Comparison of ENCODE assay signal across 14 cellular contexts in the genomic region with DNA sequence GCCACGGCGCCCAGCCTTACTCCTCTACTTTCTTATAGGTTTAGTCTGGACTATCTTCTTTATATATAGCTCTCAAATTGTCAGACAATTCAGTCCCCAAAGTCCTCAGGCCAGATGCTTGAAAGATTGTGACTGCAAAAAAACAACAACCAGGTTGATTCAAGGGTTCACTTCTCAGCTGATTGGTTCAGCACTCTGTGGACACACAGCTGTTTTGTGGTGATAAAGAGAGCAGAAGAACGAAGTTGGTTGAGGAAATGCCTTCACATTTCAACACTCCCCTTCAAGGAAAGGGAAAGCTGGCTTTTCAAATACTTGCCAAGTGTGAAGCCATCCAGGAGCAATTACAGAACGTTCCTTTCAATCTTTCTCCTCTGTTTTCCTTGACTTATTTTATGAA.
A peak's percentile ranks its signal among the peaks of the same experiment; 100 is the strongest.
DNase-seq lines count a peak whose midpoint lies in the region; ATAC-seq and TF ChIP-seq lines count a peak whose summit lies in the region.
"Had no signal": no experiment of that assay in that cellular context is flagged by ENCODE, and none has a peak within 500 bp of the region (broad histone marks: within the 10 kb centered on the region; RNA-seq: fewer than 3 reads in every experiment).

No MANE protein-coding gene starts in this region.

- peak overlapping the region; percentile 2 for H3K4me2 ChIP-seq in trophoblast cell (ENCODE audit: low read length)

- BruUV-seq in Panc1 (replicated peaks; lab: Mats Ljungman, UMichigan), result no TSS peak

- no peak overlapping the region for H3K4ac ChIP-seq in trophoblast cell (ENCODE audit: low read depth, low read length)

- H3K23ac ChIP-seq in trophoblast cell (ENCODE audit: low read length), result no peak overlapping the region

- DNase-seq in GM03348 (ENCODE audit: low spot score) (peak; percentile 72), Panc1 (ENCODE audit: low read depth, low spot score) (no peak), fibroblast of pulmonary artery (ENCODE audit: low read depth) (peak; percentile 83), trophoblast cell (peak; percentile 29 to 66), A172 (ENCODE audit: low spot score) (no peak), DMS79 (lab: John Stamatoyannopoulos, UW) (no peak), COLO668 (lab: John Stamatoyannopoulos, UW; ENCODE audit: unreplicated experiment) (no peak)
- DNase-seq in natural killer cell treated with Interleukin-12 subunit alpha and Interleukin-12 subunit beta and Interleukin-15 and Interleukin-18, amount 100 ng/mL, for 72 hours (ENCODE audit: low spot score), result no peak
- DNase-seq: activated T-cell treated with anti-CD3 and anti-CD28 coated beads, Interleukin-2, amount 50 U/mL, for 24 hours; CD4-positive, alpha-beta memory T cell; GOT3; NCI-H2081 treated with DMSO at 0.1 percent for 48 hours; testis had no signal

- no peak for TF ChIP-seq CTCF in Panc1 (IDR thresholded peaks at IDR 0.05)
- no peak for TF ChIP-seq CTCF in fibroblast of pulmonary artery (IDR thresholded peaks at IDR 0.05; ENCODE audit: low read length, missing control alignments)

- H3K27ac ChIP-seq in Panc1 (ENCODE audit: low read length) (0 out of 2 replicates have a peak overlapping the region, but pooled peaks have one; percentile 39), trophoblast cell (ENCODE audit: low read depth, low read length) (no peak overlapping the region)
- H3K27ac ChIP-seq: RWPE1, testis had no signal

- no peak overlapping the region for H4K91ac ChIP-seq in trophoblast cell (ENCODE audit: low read depth, low read length)

- no peak overlapping the region for H2AFZ ChIP-seq in trophoblast cell (ENCODE audit: insufficient read depth, low read length, poor library complexity)

- H3K9me3 Mint-ChIP-seq in natural killer cell treated with Interleukin-12 subunit alpha and Interleukin-12 subunit beta and Interleukin-15 and Interleukin-18, amount 100 ng/mL, for 72 hours, result no peaks in the 10 kb centered on the region
- H3K9me3 Mint-ChIP-seq: activated T-cell treated with anti-CD3 and anti-CD28 coated beads, Interleukin-2, amount 50 U/mL, for 24 hours; CD4-positive, alpha-beta memory T cell had no signal

- no peaks in the 10 kb centered on the region for H3K9me3 ChIP-seq in Panc1 (ENCODE audit: control insufficient read depth, insufficient read depth, low read depth, low read length)
- no peaks in the 10 kb centered on the region for H3K9me3 ChIP-seq in trophoblast cell (ENCODE audit: insufficient read depth, low read depth, low read length)
- H3K9me3 ChIP-seq: testis had no signal

- no peak for ATAC-seq in Panc1
- ATAC-seq in natural killer cell treated with Interleukin-12 subunit alpha and Interleukin-12 subunit beta and Interleukin-15 and Interleukin-18, amount 100 ng/mL, for 72 hours, result no peak

- H3K4me1 Mint-ChIP-seq in natural killer cell treated with Interleukin-12 subunit alpha and Interleukin-12 subunit beta and Interleukin-15 and Interleukin-18, amount 100 ng/mL, for 72 hours (ENCODE audit: low read depth in 2 of 2), result no peaks in the 10 kb centered on the region
- H3K4me1 Mint-ChIP-seq: CD4-positive, alpha-beta memory T cell had no signal

- H4K12ac ChIP-seq in trophoblast cell (ENCODE audit: low read depth, low read length), result no peak overlapping the region

- H3K18ac ChIP-seq in trophoblast cell (ENCODE audit: low read length), result no peak overlapping the region

- H2BK120ac ChIP-seq in trophoblast cell (ENCODE audit: insufficient read depth, low read length, poor library complexity), result peak overlapping the region; percentile 33

- no peak overlapping the region for H2BK5ac ChIP-seq in trophoblast cell (ENCODE audit: low read depth, low read length, poor library complexity)

- H4K8ac ChIP-seq in trophoblast cell (ENCODE audit: low read depth, low read length), result no peak overlapping the region

- no CpG with 5 or more reads among the region's 4 CpGs for WGBS in trophoblast cell (ENCODE audit: extremely low coverage, insufficient coverage, insufficient read length)

- no peak overlapping the region for H3K27ac Mint-ChIP-seq in natural killer cell treated with Interleukin-12 subunit alpha and Interleukin-12 subunit beta and Interleukin-15 and Interleukin-18, amount 100 ng/mL, for 72 hours
- H3K27ac Mint-ChIP-seq: activated T-cell treated with anti-CD3 and anti-CD28 coated beads, Interleukin-2, amount 50 U/mL, for 24 hours; CD4-positive, alpha-beta memory T cell had no signal

- CTCF ChIA-PET in Panc1 (lab: Charles Lee), result no interaction called here

- H3K79me2 ChIP-seq in trophoblast cell (ENCODE audit: control insufficient read depth, insufficient read depth, low read length, poor library complexity), result no peaks in the 10 kb centered on the region

- peaks cover 13 to 21% of the 10 kb centered on the region in 2 donors for H3K27me3 Mint-ChIP-seq in natural killer cell treated with Interleukin-12 subunit alpha and Interleukin-12 subunit beta and Interleukin-15 and Interleukin-18, amount 100 ng/mL, for 72 hours

- H3K27me3 ChIP-seq in Panc1 (ENCODE audit: control insufficient read depth, insufficient read depth, low read length) (no peaks in the 10 kb centered on the region), trophoblast cell (ENCODE audit: insufficient read depth, low read length) (no peaks in the 10 kb centered on the region)
- H3K27me3 ChIP-seq: testis had no signal

- H3K36me3 Mint-ChIP-seq in natural killer cell treated with Interleukin-12 subunit alpha and Interleukin-12 subunit beta and Interleukin-15 and Interleukin-18, amount 100 ng/mL, for 72 hours, result no peaks in the 10 kb centered on the region
- H3K36me3 Mint-ChIP-seq: CD4-positive, alpha-beta memory T cell had no signal

- no peaks in the 10 kb centered on the region for H3K79me1 ChIP-seq in trophoblast cell (ENCODE audit: low read length)

- H3K36me3 ChIP-seq in Panc1 (ENCODE audit: control insufficient read depth, insufficient read depth, low read length) (no peaks in the 10 kb centered on the region), trophoblast cell (ENCODE audit: control insufficient read depth in 1 of 2, insufficient read depth in 2 of 2, low read length in 2 of 2) (no peaks in the 10 kb centered on the region)

- no peak overlapping the region for H3K14ac ChIP-seq in trophoblast cell (ENCODE audit: low read length)

- POLR2A ChIA-PET in Panc1 (lab: Charles Lee), result no interaction called here

- intact Hi-C loops in Panc1 (cut with micrococcal nuclease; ENCODE audit: unreplicated experiment), result no loop called here

- peak overlapping the region; percentile 64 for H2BK12ac ChIP-seq in trophoblast cell (ENCODE audit: low read length)

- H2AK5ac ChIP-seq in trophoblast cell (ENCODE audit: low read length), result no peak overlapping the region

- H3K9ac ChIP-seq in trophoblast cell (ENCODE audit: low read length), result no peak overlapping the region

- H3K4me3 ChIP-seq in Panc1 (ENCODE audit: low read depth in 2 of 2, low read length in 2 of 2) (no peak overlapping the region), fibroblast of pulmonary artery (replicated peaks; ENCODE audit: low read depth, low read length) (no peak overlapping the region), trophoblast cell (ENCODE audit: low read depth, low read length) (no peak overlapping the region)
- H3K4me3 ChIP-seq: testis had no signal

- in situ Hi-C loops in Panc1 (cut with HindIII; ENCODE audit: low pct_unique_long_range_greater_than_20kb, low sequenced_read_pairs), result no loop called here

- H3K4me1 ChIP-seq in Panc1 (ENCODE audit: control insufficient read depth, insufficient read depth, low read length) (peaks cover 2% of the 10 kb centered on the region), trophoblast cell (ENCODE audit: control insufficient read depth in 1 of 2, insufficient read depth in 2 of 2, low read length in 2 of 2) (peaks cover 0 to 2% of the 10 kb centered on the region in 2 experiments)
- H3K4me1 ChIP-seq: testis had no signal

- no peak overlapping the region for H3K4me3 Mint-ChIP-seq in natural killer cell treated with Interleukin-12 subunit alpha and Interleukin-12 subunit beta and Interleukin-15 and Interleukin-18, amount 100 ng/mL, for 72 hours
- H3K4me3 Mint-ChIP-seq: activated T-cell treated with anti-CD3 and anti-CD28 coated beads, Interleukin-2, amount 50 U/mL, for 24 hours; CD4-positive, alpha-beta memory T cell had no signal

Comparison
In these comparisons a context has a peak if more than half of its experiments do, and no peak if none do; other contexts are left out.
1. DNase-seq: peak in GM03348 (single experiment), fibroblast of pulmonary artery (single experiment) and trophoblast cell (2 of 2); none in Panc1 (single experiment), A172 (single experiment), DMS79 (single experiment), natural killer cell treated with Interleukin-12 subunit alpha and Interleukin-12 subunit beta and Interleukin-15 and Interleukin-18, amount 100 ng/mL, for 72 hours (single experiment) and COLO668 (single experiment).